In the genomic region with DNA sequence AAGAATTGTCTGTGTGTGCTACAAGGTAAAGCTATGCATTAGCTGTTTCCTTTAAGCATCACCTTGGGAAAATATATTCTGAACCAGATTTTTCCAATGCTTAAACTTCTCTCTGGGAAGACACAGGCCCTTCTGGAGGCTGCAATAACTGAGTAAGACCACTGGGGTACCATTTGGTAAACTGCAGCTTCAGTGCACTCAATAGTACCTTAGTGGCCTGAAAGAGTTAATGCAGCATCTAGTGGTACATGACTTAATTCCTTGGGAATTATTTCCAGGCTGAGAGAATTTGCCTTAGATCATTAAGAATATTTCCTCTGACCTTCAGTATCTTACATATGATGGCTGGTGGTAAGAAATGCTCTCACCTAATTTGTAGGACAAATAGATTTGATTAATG, we compare ENCODE assay signal across 11 cellular contexts.
DNase-seq lines count a peak whose midpoint lies in the region; ATAC-seq and TF ChIP-seq lines count a peak whose summit lies in the region.
"Had no signal": no experiment of that assay in that cellular context is flagged by ENCODE, and none has a peak within 500 bp of the region (broad histone marks: within the 10 kb centered on the region; RNA-seq: fewer than 3 reads in every experiment).

No MANE protein-coding gene starts in this region.

- no peak overlapping the region for H3K27ac Mint-ChIP-seq in GM23338
- H3K27ac Mint-ChIP-seq: CD4-positive, CD25-positive, alpha-beta regulatory T cell had no signal

- ATAC-seq in GM23338: peak; percentile 100
- peak; percentile 91 for ATAC-seq in foreskin keratinocyte
- ATAC-seq: lower lobe of right lung had no signal

- no peak overlapping the region for H3K4me3 ChIP-seq in GM23338
- no peak overlapping the region for H3K4me3 ChIP-seq in OCI-LY3 (ENCODE audit: low read length)
- H3K4me3 ChIP-seq in colonic mucosa: no peak overlapping the region
- H3K4me3 ChIP-seq: lower lobe of right lung had no signal

- H3K4me3 Mint-ChIP-seq in GM23338: no peak overlapping the region
- H3K4me3 Mint-ChIP-seq: CD4-positive, CD25-positive, alpha-beta regulatory T cell had no signal

- no peaks in the 10 kb centered on the region for H4K20me1 ChIP-seq in GM23338 (replicated peaks; ENCODE audit: insufficient read depth)
- no peaks in the 10 kb centered on the region for H4K20me1 ChIP-seq in OCI-LY3 (ENCODE audit: insufficient read depth, low read length)

- H3K4me1 ChIP-seq in GM23338 (ENCODE audit: insufficient read depth): no peaks in the 10 kb centered on the region
- H3K4me1 ChIP-seq in OCI-LY3 (ENCODE audit: low read length): no peaks in the 10 kb centered on the region
- no peaks in the 10 kb centered on the region for H3K4me1 ChIP-seq in foreskin keratinocyte
- no peaks in the 10 kb centered on the region for H3K4me1 ChIP-seq in colonic mucosa
- H3K4me1 ChIP-seq: lower lobe of right lung had no signal

- no peaks in the 10 kb centered on the region for H3K9me3 Mint-ChIP-seq in GM23338

- H3K27ac ChIP-seq in GM23338 (ENCODE audit: low read depth): no peak overlapping the region
- H3K27ac ChIP-seq in OCI-LY3 (ENCODE audit: low read length): no peak overlapping the region
- H3K27ac ChIP-seq in foreskin keratinocyte: no peak overlapping the region
- no peak overlapping the region for H3K27ac ChIP-seq in colonic mucosa
- H3K27ac ChIP-seq: epithelial cell of prostate, lower lobe of right lung had no signal

- intact Hi-C loops in colonic mucosa (cut with DNase I): no loop called here

- H3K9me3 ChIP-seq in OCI-LY3 (ENCODE audit: insufficient read depth, low read length) (no peaks in the 10 kb centered on the region), colonic mucosa (no peaks in the 10 kb centered on the region)
- H3K9me3 ChIP-seq: lower lobe of right lung had no signal

- H3F3A ChIP-seq in GM23338 (replicated peaks; ENCODE audit: low read depth): no peaks in the 10 kb centered on the region

- H3K36me3 Mint-ChIP-seq in GM23338 (ENCODE audit: low read depth): no peaks in the 10 kb centered on the region
- H3K36me3 Mint-ChIP-seq: CD4-positive, CD25-positive, alpha-beta regulatory T cell had no signal

- no peaks in the 10 kb centered on the region for H3K27me3 Mint-ChIP-seq in GM23338 (ENCODE audit: insufficient read depth, low read depth, poor library complexity)
- H3K27me3 Mint-ChIP-seq: CD4-positive, CD25-positive, alpha-beta regulatory T cell had no signal

- no peaks in the 10 kb centered on the region for H3K9me2 ChIP-seq in GM23338 (ENCODE audit: insufficient read depth)

- H2AFZ ChIP-seq in GM23338: no peak overlapping the region
- H2AFZ ChIP-seq in OCI-LY3 (ENCODE audit: low read depth, low read length): no peak overlapping the region

- peak; percentile 54 to 80 for TF ChIP-seq CTCF in GM23338 (conservative IDR thresholded peaks at IDR 0.05; ENCODE audit: low read depth in 2 of 2)
- TF ChIP-seq CTCF in OCI-LY3 (IDR thresholded peaks at IDR 0.05; ENCODE audit: low read depth, low read length): peak; percentile 14
- peak; percentile 44 for TF ChIP-seq CTCF in foreskin keratinocyte (conservative IDR thresholded peaks at IDR 0.05)
- no peak for TF ChIP-seq CTCF in colonic mucosa (IDR thresholded peaks at IDR 0.05)

- no peaks in the 10 kb centered on the region; the same call in 2 of the 3 replicates for H3K4me1 Mint-ChIP-seq in GM23338
- H3K4me1 Mint-ChIP-seq: CD4-positive, CD25-positive, alpha-beta regulatory T cell had no signal

- no peak overlapping the region for H3K4me2 ChIP-seq in GM23338
- no peak overlapping the region for H3K4me2 ChIP-seq in OCI-LY3 (ENCODE audit: low read length)

- no peaks in the 10 kb centered on the region for H3K27me3 ChIP-seq in GM23338 (ENCODE audit: insufficient read depth)
- H3K27me3 ChIP-seq in OCI-LY3 (ENCODE audit: low read depth, low read length): no peaks in the 10 kb centered on the region
- H3K27me3 ChIP-seq in foreskin keratinocyte: no peaks in the 10 kb centered on the region
- H3K27me3 ChIP-seq in colonic mucosa: no peaks in the 10 kb centered on the region

- no peaks in the 10 kb centered on the region for H3K36me3 ChIP-seq in GM23338 (ENCODE audit: insufficient read depth)
- no peaks in the 10 kb centered on the region for H3K36me3 ChIP-seq in OCI-LY3 (replicated peaks; ENCODE audit: low read depth, low read length)
- no peaks in the 10 kb centered on the region for H3K36me3 ChIP-seq in colonic mucosa
- H3K36me3 ChIP-seq: lower lobe of right lung had no signal

- H3K79me2 ChIP-seq in GM23338 (replicated peaks; ENCODE audit: insufficient read depth) (no peaks in the 10 kb centered on the region), OCI-LY3 (ENCODE audit: low read length) (no peaks in the 10 kb centered on the region)

- DNase-seq in CMK (ENCODE audit: low read depth) (peak; percentile 4), GM23338 (ENCODE audit: low spot score) (peak; percentile 87), foreskin keratinocyte (no peak), colonic mucosa (no peak), NCI-H345 (lab: John Stamatoyannopoulos, UW) (no peak)
- no peak for DNase-seq in activated CD4-positive, alpha-beta T cell treated with anti-CD3 and anti-CD28 coated beads for 4 hours
- DNase-seq in stimulated activated CD4-positive, alpha-beta T cell treated with anti-CD3 and anti-CD28 coated beads, Interleukin-2, amount 100 ng/mL, for 24 hours: no peak
- DNase-seq: CD4-positive, CD25-positive, alpha-beta regulatory T cell; lower lobe of right lung had no signal

- H3K9ac ChIP-seq in OCI-LY3 (ENCODE audit: low read length) (no peak overlapping the region), colonic mucosa (ENCODE audit: low read depth in 2 of 2, low read length in 2 of 2) (no peak overlapping the region)

TF ChIP-seq in GM23338, 12 proteins besides CTCF, POLR2A, EP300 and RAD21 (continues in another document):
- TF ChIP-seq POLR2AphosphoS5 (IDR thresholded peaks at IDR 0.05; ENCODE audit: low read depth): no peak
- TF ChIP-seq, protein P1, sequence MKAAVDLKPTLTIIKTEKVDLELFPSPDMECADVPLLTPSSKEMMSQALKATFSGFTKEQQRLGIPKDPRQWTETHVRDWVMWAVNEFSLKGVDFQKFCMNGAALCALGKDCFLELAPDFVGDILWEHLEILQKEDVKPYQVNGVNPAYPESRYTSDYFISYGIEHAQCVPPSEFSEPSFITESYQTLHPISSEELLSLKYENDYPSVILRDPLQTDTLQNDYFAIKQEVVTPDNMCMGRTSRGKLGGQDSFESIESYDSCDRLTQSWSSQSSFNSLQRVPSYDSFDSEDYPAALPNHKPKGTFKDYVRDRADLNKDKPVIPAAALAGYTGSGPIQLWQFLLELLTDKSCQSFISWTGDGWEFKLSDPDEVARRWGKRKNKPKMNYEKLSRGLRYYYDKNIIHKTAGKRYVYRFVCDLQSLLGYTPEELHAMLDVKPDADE (IDR thresholded peaks at IDR 0.05): no peak
- TF ChIP-seq, protein P2, sequence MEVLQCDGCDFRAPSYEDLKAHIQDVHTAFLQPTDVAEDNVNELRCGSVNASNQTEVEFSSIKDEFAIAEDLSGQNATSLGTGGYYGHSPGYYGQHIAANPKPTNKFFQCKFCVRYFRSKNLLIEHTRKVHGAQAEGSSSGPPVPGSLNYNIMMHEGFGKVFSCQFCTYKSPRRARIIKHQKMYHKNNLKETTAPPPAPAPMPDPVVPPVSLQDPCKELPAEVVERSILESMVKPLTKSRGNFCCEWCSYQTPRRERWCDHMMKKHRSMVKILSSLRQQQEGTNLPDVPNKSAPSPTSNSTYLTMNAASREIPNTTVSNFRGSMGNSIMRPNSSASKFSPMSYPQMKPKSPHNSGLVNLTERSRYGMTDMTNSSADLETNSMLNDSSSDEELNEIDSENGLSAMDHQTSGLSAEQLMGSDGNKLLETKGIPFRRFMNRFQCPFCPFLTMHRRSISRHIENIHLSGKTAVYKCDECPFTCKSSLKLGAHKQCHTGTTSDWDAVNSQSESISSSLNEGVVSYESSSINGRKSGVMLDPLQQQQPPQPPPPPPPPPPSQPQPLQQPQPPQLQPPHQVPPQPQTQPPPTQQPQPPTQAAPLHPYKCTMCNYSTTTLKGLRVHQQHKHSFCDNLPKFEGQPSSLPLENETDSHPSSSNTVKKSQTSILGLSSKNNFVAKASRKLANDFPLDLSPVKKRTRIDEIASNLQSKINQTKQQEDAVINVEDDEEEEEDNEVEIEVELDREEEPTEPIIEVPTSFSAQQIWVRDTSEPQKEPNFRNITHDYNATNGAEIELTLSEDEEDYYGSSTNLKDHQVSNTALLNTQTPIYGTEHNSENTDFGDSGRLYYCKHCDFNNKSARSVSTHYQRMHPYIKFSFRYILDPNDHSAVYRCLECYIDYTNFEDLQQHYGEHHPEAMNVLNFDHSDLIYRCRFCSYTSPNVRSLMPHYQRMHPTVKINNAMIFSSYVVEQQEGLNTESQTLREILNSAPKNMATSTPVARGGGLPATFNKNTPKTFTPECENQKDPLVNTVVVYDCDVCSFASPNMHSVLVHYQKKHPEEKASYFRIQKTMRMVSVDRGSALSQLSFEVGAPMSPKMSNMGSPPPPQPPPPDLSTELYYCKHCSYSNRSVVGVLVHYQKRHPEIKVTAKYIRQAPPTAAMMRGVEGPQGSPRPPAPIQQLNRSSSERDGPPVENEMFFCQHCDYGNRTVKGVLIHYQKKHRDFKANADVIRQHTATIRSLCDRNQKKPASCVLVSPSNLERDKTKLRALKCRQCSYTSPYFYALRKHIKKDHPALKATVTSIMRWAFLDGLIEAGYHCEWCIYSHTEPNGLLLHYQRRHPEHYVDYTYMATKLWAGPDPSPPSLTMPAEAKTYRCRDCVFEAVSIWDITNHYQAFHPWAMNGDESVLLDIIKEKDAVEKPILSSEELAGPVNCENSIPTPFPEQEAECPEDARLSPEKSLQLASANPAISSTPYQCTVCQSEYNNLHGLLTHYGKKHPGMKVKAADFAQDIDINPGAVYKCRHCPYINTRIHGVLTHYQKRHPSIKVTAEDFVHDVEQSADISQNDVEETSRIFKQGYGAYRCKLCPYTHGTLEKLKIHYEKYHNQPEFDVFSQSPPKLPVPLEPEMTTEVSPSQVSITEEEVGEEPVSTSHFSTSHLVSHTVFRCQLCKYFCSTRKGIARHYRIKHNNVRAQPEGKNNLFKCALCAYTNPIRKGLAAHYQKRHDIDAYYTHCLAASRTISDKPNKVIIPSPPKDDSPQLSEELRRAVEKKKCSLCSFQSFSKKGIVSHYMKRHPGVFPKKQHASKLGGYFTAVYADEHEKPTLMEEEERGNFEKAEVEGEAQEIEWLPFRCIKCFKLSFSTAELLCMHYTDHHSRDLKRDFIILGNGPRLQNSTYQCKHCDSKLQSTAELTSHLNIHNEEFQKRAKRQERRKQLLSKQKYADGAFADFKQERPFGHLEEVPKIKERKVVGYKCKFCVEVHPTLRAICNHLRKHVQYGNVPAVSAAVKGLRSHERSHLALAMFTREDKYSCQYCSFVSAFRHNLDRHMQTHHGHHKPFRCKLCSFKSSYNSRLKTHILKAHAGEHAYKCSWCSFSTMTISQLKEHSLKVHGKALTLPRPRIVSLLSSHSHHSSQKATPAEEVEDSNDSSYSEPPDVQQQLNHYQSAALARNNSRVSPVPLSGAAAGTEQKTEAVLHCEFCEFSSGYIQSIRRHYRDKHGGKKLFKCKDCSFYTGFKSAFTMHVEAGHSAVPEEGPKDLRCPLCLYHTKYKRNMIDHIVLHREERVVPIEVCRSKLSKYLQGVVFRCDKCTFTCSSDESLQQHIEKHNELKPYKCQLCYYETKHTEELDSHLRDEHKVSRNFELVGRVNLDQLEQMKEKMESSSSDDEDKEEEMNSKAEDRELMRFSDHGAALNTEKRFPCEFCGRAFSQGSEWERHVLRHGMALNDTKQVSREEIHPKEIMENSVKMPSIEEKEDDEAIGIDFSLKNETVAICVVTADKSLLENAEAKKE (CRISPR knock-in tag; IDR thresholded peaks at IDR 0.05): no peak

Comparison
In these comparisons a context has a peak if more than half of its experiments do, and no peak if none do; other contexts are left out.
1. DNase-seq: peak in CMK (single experiment) and GM23338 (single experiment); none in foreskin keratinocyte (0 of 2), activated CD4-positive, alpha-beta T cell treated with anti-CD3 and anti-CD28 coated beads for 4 hours (0 of 2), colonic mucosa (single experiment), NCI-H345 (single experiment) and stimulated activated CD4-positive, alpha-beta T cell treated with anti-CD3 and anti-CD28 coated beads, Interleukin-2, amount 100 ng/mL, for 24 hours (0 of 2).